23 cellular contexts compared by ENCODE assay signal in the genomic region with DNA sequence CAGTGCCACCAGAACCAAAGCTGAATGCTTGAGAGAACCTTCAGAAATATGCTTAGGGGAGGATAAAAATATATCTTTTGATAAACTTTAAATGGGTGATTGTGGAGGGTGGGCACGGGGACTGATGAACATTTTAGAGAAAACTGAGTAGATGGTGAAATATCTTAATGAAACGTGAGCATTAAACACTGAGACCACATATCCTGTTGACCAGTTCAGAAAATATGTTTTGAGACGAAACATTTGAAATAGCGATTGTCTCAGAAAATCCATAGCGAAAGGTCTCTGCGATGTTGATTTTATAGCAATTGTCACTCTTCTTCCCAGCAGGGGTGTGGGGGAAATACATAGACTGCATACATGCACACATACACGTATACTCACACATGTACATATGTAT.
"Had no signal": no experiment of that assay in that cellular context is flagged by ENCODE, and none has a peak within 500 bp of the region (broad histone marks: within the 10 kb centered on the region; RNA-seq: fewer than 3 reads in every experiment).

No MANE protein-coding gene starts in this region.

- H3K36me3 ChIP-seq: ascending aorta, colonic mucosa, heart left ventricle, neutrophil, pancreas, right lobe of liver, thoracic aorta had no signal

- H3K9me3 Mint-ChIP-seq: activated CD8-positive, alpha-beta T cell treated with anti-CD3 and anti-CD28 coated beads for 36 hours; nephron; type B pancreatic cell had no signal

- H3K27me3 ChIP-seq: ascending aorta, colonic mucosa, dorsolateral prefrontal cortex, heart left ventricle, neutrophil, pancreas, right lobe of liver had no signal

- H3K4me1 ChIP-seq: colonic mucosa, pancreas, right lobe of liver had no signal

- H3K27me3 Mint-ChIP-seq: activated CD4-positive, alpha-beta T cell treated with anti-CD3 and anti-CD28 coated beads, Interleukin-2, amount 10 ng/mL, durations not matched to agents 24 days and 14 days; activated CD8-positive, alpha-beta memory T cell treated with anti-CD3 and anti-CD28 coated beads, Interleukin-2, amount 10 ng/mL, durations not matched to agents 7 days and 5 days; activated CD8-positive, alpha-beta T cell treated with anti-CD3 and anti-CD28 coated beads for 36 hours; T-helper 17 cell; type B pancreatic cell had no signal

- H3K4me1 Mint-ChIP-seq: nephron had no signal

- H3K27ac Mint-ChIP-seq: activated CD4-positive, alpha-beta T cell treated with anti-CD3 and anti-CD28 coated beads, Interleukin-2, amount 10 ng/mL, durations not matched to agents 24 days and 14 days; activated CD8-positive, alpha-beta memory T cell treated with anti-CD3 and anti-CD28 coated beads, Interleukin-2, amount 10 ng/mL, durations not matched to agents 7 days and 5 days; activated CD8-positive, alpha-beta T cell treated with anti-CD3 and anti-CD28 coated beads for 36 hours; nephron; T-helper 17 cell; type B pancreatic cell had no signal

- DNase-seq: activated CD8-positive, alpha-beta memory T cell treated with anti-CD3 and anti-CD28 coated beads, Interleukin-2, amount 10 ng/mL, durations not matched to agents 7 days and 5 days; activated CD8-positive, alpha-beta T cell treated with anti-CD3 and anti-CD28 coated beads for 36 hours; activated gamma-delta T cell; activated naive CD4-positive, alpha-beta T cell treated with anti-CD3 and anti-CD28 coated beads, Interleukin-2, amount 50 U/mL, for 16 hours; activated T-cell treated with anti-CD3 and anti-CD28 coated beads for 4 hours; central memory CD4-positive, alpha-beta T cell; colonic mucosa; dorsolateral prefrontal cortex; heart left ventricle; left ventricle myocardium superior; mammary epithelial cell; pancreas; right lobe of liver; stimulated activated CD4-positive, alpha-beta T cell treated with anti-CD3 and anti-CD28 coated beads, Interleukin-2, amount 100 ng/mL, for 24 hours; stimulated activated naive CD4-positive, alpha-beta T cell treated with Interleukin-2 at 50 U/mL for 16 hours; T-helper 17 cell had no signal

- H3K4me3 Mint-ChIP-seq: activated CD4-positive, alpha-beta T cell treated with anti-CD3 and anti-CD28 coated beads, Interleukin-2, amount 10 ng/mL, durations not matched to agents 24 days and 14 days; activated CD8-positive, alpha-beta memory T cell treated with anti-CD3 and anti-CD28 coated beads, Interleukin-2, amount 10 ng/mL, durations not matched to agents 7 days and 5 days; activated CD8-positive, alpha-beta T cell treated with anti-CD3 and anti-CD28 coated beads for 36 hours; nephron; T-helper 17 cell; type B pancreatic cell had no signal

- H3K36me3 Mint-ChIP-seq: type B pancreatic cell had no signal

- ATAC-seq: activated CD8-positive, alpha-beta memory T cell treated with anti-CD3 and anti-CD28 coated beads, Interleukin-2, amount 10 ng/mL, durations not matched to agents 7 days and 5 days; activated CD8-positive, alpha-beta T cell treated with anti-CD3 and anti-CD28 coated beads for 36 hours; heart left ventricle; left ventricle myocardium superior; pancreas; right lobe of liver; T-helper 17 cell had no signal

- H3K4me3 ChIP-seq: ascending aorta, colonic mucosa, dorsolateral prefrontal cortex, heart left ventricle, pancreas, right lobe of liver, skin epidermis, thoracic aorta had no signal

- H3K27ac ChIP-seq: ascending aorta, colonic mucosa, dorsolateral prefrontal cortex, heart left ventricle, neutrophil, pancreas, right lobe of liver, thoracic aorta had no signal

- H3K9me3 ChIP-seq: ascending aorta, colonic mucosa, heart left ventricle, neutrophil, pancreas, right lobe of liver, thoracic aorta had no signal
